12 cellular contexts compared by ENCODE assay signal in genomic region chr5:1658665-1659064, GRCh38.
"Had no signal": no experiment of that assay in that cellular context is flagged by ENCODE, and none has a peak within 500 bp of the region (broad histone marks: within the 10 kb centered on the region; RNA-seq: fewer than 3 reads in every experiment).

No MANE protein-coding gene starts in this region.

- H3K36me3 ChIP-seq: adrenal gland, gastroesophageal sphincter, neural progenitor cell had no signal

- H3K27ac ChIP-seq: adrenal gland, coronary artery, gastroesophageal sphincter, hepatocyte, neural progenitor cell, parathyroid adenoma had no signal

- DNase-seq: activated CD4-positive, CD25-positive, alpha-beta regulatory T cell treated with anti-CD3 and anti-CD28 coated beads, Interleukin-2, amount 50 U/mL, for 72 hours; activated naive CD4-positive, alpha-beta T cell treated with anti-CD3 and anti-CD28 coated beads, Interleukin-2, amount 10 ng/mL, durations not matched to agents 7 days and 5 days; caudate nucleus; effector memory CD4-positive, alpha-beta T cell; midbrain had no signal

- ATAC-seq: gastroesophageal sphincter had no signal

- H3K4me1 ChIP-seq: adrenal gland, neural progenitor cell, parathyroid adenoma had no signal

- H3K4me3 ChIP-seq: adrenal gland, coronary artery, gastroesophageal sphincter, hepatocyte, neural progenitor cell, smooth muscle cell had no signal

- H3K9me3 ChIP-seq: adrenal gland, gastroesophageal sphincter had no signal
